Comparison of ENCODE assay signal across 12 cellular contexts in genomic region chr6:73704798-73705197, GRCh38. TPM values are rescaled to one million over a fixed set of nuclear protein-coding genes. Genes with fewer than 3 reads are reported as not detected.
DNase-seq lines count a peak whose midpoint lies in the region; ATAC-seq and TF ChIP-seq lines count a peak whose summit lies in the region.
"Had no signal": no experiment of that assay in that cellular context is flagged by ENCODE, and none has a peak within 500 bp of the region (broad histone marks: within the 10 kb centered on the region; RNA-seq: fewer than 3 reads in every experiment).

No MANE protein-coding gene starts in this region.

- H3K4me3 ChIP-seq in heart left ventricle (no peak overlapping the region), mesenchymal stem cell (ENCODE audit: insufficient read depth in 1 of 2, low read depth in 1 of 2, low read length in 2 of 2) (peak overlapping the region in 1 of 2 experiments; percentile 39), upper lobe of left lung (no peak overlapping the region)
- H3K4me3 ChIP-seq: K562 had no signal

- intact Hi-C loops in heart left ventricle (cut with DNase I): no loop called here
- intact Hi-C loops in cardiac septum (cut with DNase I): no loop called here
- intact Hi-C loops in MCF 10A (cut with micrococcal nuclease): loop anchor here (1.0 kb wide), 1 partner anchor 9 kb away; no protein-coding TSS in a partner anchor

- no peak overlapping the region for H3K4ac ChIP-seq in mesenchymal stem cell (ENCODE audit: low read depth in 1 of 2, low read length in 2 of 2)

- H3K9me3 ChIP-seq in heart left ventricle (no peaks in the 10 kb centered on the region), mesenchymal stem cell (ENCODE audit: control insufficient read depth, low read length) (no peaks in the 10 kb centered on the region), upper lobe of left lung (no peaks in the 10 kb centered on the region)

- no peaks in the 10 kb centered on the region for H3K27me3 ChIP-seq in heart left ventricle
- H3K27me3 ChIP-seq in mesenchymal stem cell (ENCODE audit: control insufficient read depth in 1 of 2, insufficient read depth in 1 of 2, low read length in 2 of 2): no peaks in the 10 kb centered on the region
- no peaks in the 10 kb centered on the region for H3K27me3 ChIP-seq in upper lobe of left lung

- TSS peak; percentile 20 for BruUV-seq in MCF 10A (replicated peaks; lab: Mats Ljungman, UMichigan)

- POLR2A ChIA-PET in MCF 10A (lab: Yijun Ruan, JAX): interaction anchor here (0.6 to 3.8 kb wide), 11 partner anchors 9 to 1576 kb away, joined by 3 to 19 read pairs (median 4); partner anchors contain the start of genes EEF1A1, MTO1 and SLC17A5

- no peak overlapping the region for H2BK5ac ChIP-seq in mesenchymal stem cell (ENCODE audit: low read depth, low read length, poor library complexity, severe bottlenecking)

- no peak overlapping the region for H2BK120ac ChIP-seq in mesenchymal stem cell (ENCODE audit: low read depth, low read length)

- H2BK12ac ChIP-seq in mesenchymal stem cell (ENCODE audit: low read length in 2 of 2): no peak overlapping the region

- CTCF ChIA-PET in MCF 10A (lab: Yijun Ruan, JAX): interaction anchor here (0.6 to 3.4 kb wide), 6 partner anchors 9 to 28 kb away, joined by 3 to 23 read pairs (median 5); no protein-coding TSS in a partner anchor

- H3K18ac ChIP-seq in mesenchymal stem cell (ENCODE audit: low read depth in 1 of 2, low read length in 2 of 2): peak overlapping the region in 1 of 2 experiments; percentile 79

- no peak overlapping the region for H4K8ac ChIP-seq in mesenchymal stem cell (ENCODE audit: low read length)

- ATAC-seq in heart left ventricle (peak; percentile 57 to 78 (median 63)), upper lobe of left lung (ENCODE audit: low FRiP score in 2 of 2) (peak in 1 of 2 donors; percentile 63), GM21737 (IDR thresholded peaks at IDR 0.05; ENCODE audit: unreplicated experiment) (no peak)

- peaks cover 0 to 16% (median 4%) of the 10 kb centered on the region in 12 donors for H3K4me1 ChIP-seq in heart left ventricle
- H3K4me1 ChIP-seq in mesenchymal stem cell (ENCODE audit: control insufficient read depth, insufficient read depth, low read depth, low read length): peaks cover 1% of the 10 kb centered on the region
- peaks cover 3 to 28% (median 8%) of the 10 kb centered on the region in 4 donors for H3K4me1 ChIP-seq in upper lobe of left lung

- TF ChIP-seq CTCF in heart left ventricle (IDR thresholded peaks at IDR 0.05): no peak
- TF ChIP-seq CTCF in MCF 10A (IDR thresholded peaks at IDR 0.05; ENCODE audit: unreplicated experiment): no peak
- no peak for TF ChIP-seq CTCF in upper lobe of left lung (IDR thresholded peaks at IDR 0.05)

- peaks cover 35% of the 10 kb centered on the region for H3K36me3 Mint-ChIP-seq in MCF 10A (ENCODE audit: insufficient read depth, unreplicated experiment)
- H3K36me3 Mint-ChIP-seq: CD4-positive, alpha-beta memory T cell; mesothelial cell of epicardium had no signal

- no peaks in the 10 kb centered on the region for H3K27me3 Mint-ChIP-seq in MCF 10A (ENCODE audit: insufficient read depth, unreplicated experiment)

- no peaks in the 10 kb centered on the region for H3K9me3 Mint-ChIP-seq in MCF 10A (ENCODE audit: unreplicated experiment)
- H3K9me3 Mint-ChIP-seq: activated B cell treated with CpG ODN at 0.5 μM for 24 hours; CD4-positive, alpha-beta memory T cell; mesothelial cell of epicardium had no signal

- H3K36me3 ChIP-seq in heart left ventricle (no peaks in the 10 kb centered on the region), mesenchymal stem cell (ENCODE audit: control insufficient read depth in 1 of 2, insufficient read depth in 2 of 2, low read depth in 1 of 2, low read length in 2 of 2) (peaks cover 0 to 43% of the 10 kb centered on the region in 2 experiments), upper lobe of left lung (no peaks in the 10 kb centered on the region)

- TF ChIP-seq POLR2A in heart left ventricle (IDR thresholded peaks at IDR 0.05) (no peak), upper lobe of left lung (IDR thresholded peaks at IDR 0.05) (no peak)

- H2AFZ ChIP-seq in mesenchymal stem cell (ENCODE audit: low read depth, low read length): no peak overlapping the region

- no peak overlapping the region for H3K4me3 Mint-ChIP-seq in MCF 10A (ENCODE audit: unreplicated experiment)
- H3K4me3 Mint-ChIP-seq: activated B cell treated with CpG ODN at 0.5 μM for 24 hours; CD4-positive, alpha-beta memory T cell; mesothelial cell of epicardium had no signal

- no peak overlapping the region for H2AK5ac ChIP-seq in mesenchymal stem cell (ENCODE audit: low read length, severe bottlenecking)

- H3K14ac ChIP-seq in mesenchymal stem cell (ENCODE audit: low read length in 2 of 2): no peak overlapping the region

- DNase-seq in heart left ventricle: no peak
- no peak for DNase-seq in cardiac septum (ENCODE audit: low spot score)
- DNase-seq in MCF 10A (ENCODE audit: unreplicated experiment): no peak
- DNase-seq in mesenchymal stem cell: no peak
- DNase-seq in upper lobe of left lung: no peak
- no peak for DNase-seq in DMS114 treated with DMSO at 0.1 percent for 48 hours (lab: John Stamatoyannopoulos, UW; ENCODE audit: unreplicated experiment)
- no peak for DNase-seq in Ammon's horn (ENCODE audit: low spot score)
- DNase-seq: activated B cell treated with CpG ODN at 0.5 μM for 24 hours; CD4-positive, alpha-beta memory T cell had no signal

- H3K27ac Mint-ChIP-seq in MCF 10A (ENCODE audit: low read depth, unreplicated experiment): no peak overlapping the region
- H3K27ac Mint-ChIP-seq: activated B cell treated with CpG ODN at 0.5 μM for 24 hours; CD4-positive, alpha-beta memory T cell; mesothelial cell of epicardium had no signal

- peak overlapping the region; percentile 85 for H3K9ac ChIP-seq in mesenchymal stem cell (ENCODE audit: low read length)

- H3K4me1 Mint-ChIP-seq in MCF 10A (ENCODE audit: insufficient read depth, unreplicated experiment): peaks cover 25% of the 10 kb centered on the region
- H3K4me1 Mint-ChIP-seq: activated B cell treated with CpG ODN at 0.5 μM for 24 hours; CD4-positive, alpha-beta memory T cell had no signal

- H4K91ac ChIP-seq in mesenchymal stem cell (ENCODE audit: low read length): no peak overlapping the region

- no peak overlapping the region for H2BK15ac ChIP-seq in mesenchymal stem cell (ENCODE audit: low read depth, poor library complexity, severe bottlenecking)

- no peak overlapping the region for H3K23ac ChIP-seq in mesenchymal stem cell (ENCODE audit: low read length in 2 of 2)

- H3K79me1 ChIP-seq in mesenchymal stem cell (replicated peaks; ENCODE audit: low read length, poor library complexity, severe bottlenecking): peaks cover 18% of the 10 kb centered on the region

- 69 to 78% (median 73%) methylated on average over 4 of the region's 4 CpGs for WGBS in heart left ventricle, 4 donors
- 59% methylated on average over 3 of the region's 4 CpGs for WGBS in mesenchymal stem cell
- 56 to 79% methylated on average over 4 of the region's 4 CpGs for WGBS in upper lobe of left lung, 2 donors

- TF ChIP-seq EP300 in upper lobe of left lung (IDR thresholded peaks at IDR 0.05): peak in 2 of 4 donors; percentile 71 to 84

- H3K27ac ChIP-seq in heart left ventricle (peak overlapping the region in 7 of 12 donors; percentile 2 to 73 (median 35)), mesenchymal stem cell (ENCODE audit: low read length, poor library complexity, severe bottlenecking) (peak overlapping the region; percentile 87), upper lobe of left lung (peak overlapping the region; percentile 39 to 86 (median 70))

- H3K4me2 ChIP-seq in mesenchymal stem cell (ENCODE audit: low read length, poor library complexity, severe bottlenecking): no peak overlapping the region

RNA-seq across cellular contexts. Expression of gene CD109, which starts 8.8 kb away (rescaled TPM):
- 10 to 100 TPM in 7 of 9 donors, 1 to 10 TPM in 2; 6.9 to 30.5 (median 14.5) TPM for total RNA-seq in heart left ventricle
- polyA plus RNA-seq in heart left ventricle: 1 to 10 TPM; 1.9 to 9.3 TPM
- 6.3 TPM for total RNA-seq in cardiac septum
- 91.0 and 94.5 TPM in 2 replicates for total RNA-seq in MCF 10A (2022)
- 33.3 TPM for polyA plus RNA-seq in mesenchymal stem cell (2013, experiment 1 of 2)
- 33.8 TPM for polyA plus RNA-seq in mesenchymal stem cell (2013, experiment 2 of 2)
- 10 to 100 TPM in 5 of 6 donors, 1 to 10 TPM in 1; 4.2 to 25.5 (median 21.3) TPM for total RNA-seq in upper lobe of left lung

RNA-seq across cellular contexts. Expression of gene SLC17A5, which starts 51.0 kb away (rescaled TPM):
- total RNA-seq in heart left ventricle (10 to 100 TPM in 1 of 9 donors, 1 to 10 TPM in 8; 3.3 to 10.6 (median 7.5) TPM), cardiac septum (7.3 TPM), MCF 10A (2022) (6.1 and 7.2 TPM in 2 replicates), upper lobe of left lung (10 to 100 TPM; 13.0 to 32.5 (median 22.3) TPM)
- polyA plus RNA-seq in heart left ventricle: 10 to 100 TPM in 1 of 2 donors, 1 to 10 TPM in 1; 2.1 to 10.6 TPM
- polyA plus RNA-seq in mesenchymal stem cell (2013, experiment 1 of 2): 66.7 TPM
- 69.0 TPM for polyA plus RNA-seq in mesenchymal stem cell (2013, experiment 2 of 2)

Comparison
In these comparisons a context has a peak if more than half of its experiments do, and no peak if none do; other contexts are left out.
1. H3K27ac ChIP-seq: peak in every context shown above with its lines; median percentile 87 in mesenchymal stem cell; 70 in upper lobe of left lung; 35 in heart left ventricle.